Comparison of ENCODE assay signal across 20 cellular contexts in genomic region chr12:5305861-5306545, GRCh38.
"Had no signal": no experiment of that assay in that cellular context is flagged by ENCODE, and none has a peak within 500 bp of the region (broad histone marks: within the 10 kb centered on the region; RNA-seq: fewer than 3 reads in every experiment).

No MANE protein-coding gene starts in this region.

- H3K4me1 Mint-ChIP-seq: naive thymus-derived CD8-positive, alpha-beta T cell had no signal

- H3K4me1 ChIP-seq: stomach had no signal

- H3K27me3 ChIP-seq: neutrophil, stomach, transverse colon had no signal

- H3K27ac ChIP-seq: neutrophil, stomach, thoracic aorta, transverse colon had no signal

- H3K4me3 Mint-ChIP-seq: endodermal cell; naive thymus-derived CD8-positive, alpha-beta T cell had no signal

- H3K9me3 ChIP-seq: mucosa of descending colon, neutrophil, stomach, thoracic aorta, transverse colon had no signal

- DNase-seq: effector CD4-positive, alpha-beta T cell; endodermal cell; erythroblast; foreskin melanocyte; head of caudate nucleus; hypothalamus; kidney glomerular epithelial cell; mammary epithelial cell; naive thymus-derived CD8-positive, alpha-beta T cell; stimulated activated CD4-positive, alpha-beta T cell treated with anti-CD3 and anti-CD28 coated beads, Interleukin-2, amount 100 ng/mL, for 24 hours; stimulated activated CD4-positive, alpha-beta T cell treated with anti-CD3 and anti-CD28 coated beads, Interleukin-4, amount 100 ng/mL, for 4 hours; stimulated activated naive CD4-positive, alpha-beta T cell; stomach; transverse colon had no signal

- FAIRE-seq: endothelial cell of umbilical vein, islet of Langerhans had no signal

- H3K36me3 ChIP-seq: neutrophil, stomach, thoracic aorta, transverse colon had no signal

- ATAC-seq: mucosa of descending colon; naive thymus-derived CD8-positive, alpha-beta T cell had no signal

- H3K27ac Mint-ChIP-seq: endodermal cell had no signal

- H3K4me3 ChIP-seq: coronary artery, mucosa of descending colon, stomach, thoracic aorta, transverse colon had no signal

- H3K9me3 Mint-ChIP-seq: endodermal cell had no signal

- H3K36me3 Mint-ChIP-seq: naive thymus-derived CD8-positive, alpha-beta T cell had no signal
